ENCODE assay signal across 8 cellular contexts in genomic region chr7:112411186-112411795, GRCh38. TPM values are rescaled to one million over a fixed set of nuclear protein-coding genes. Genes with fewer than 3 reads are reported as not detected.
A peak's percentile ranks its signal among the peaks of the same experiment; 100 is the strongest.
DNase-seq lines count a peak whose midpoint lies in the region; ATAC-seq and TF ChIP-seq lines count a peak whose summit lies in the region.

No MANE protein-coding gene starts in this region.

- peaks cover 8% of the 10 kb centered on the region for H3K4me1 Mint-ChIP-seq in activated CD4-positive, alpha-beta T cell treated with anti-CD3 and anti-CD28 coated beads for 36 hours

- peaks cover 11% of the 10 kb centered on the region for H3K27me3 Mint-ChIP-seq in activated CD4-positive, alpha-beta T cell treated with anti-CD3 and anti-CD28 coated beads for 36 hours

- H3K4me2 ChIP-seq in SK-N-SH: no peak overlapping the region; the same call in 1 of the 2 replicates
- H3K4me2 ChIP-seq in smooth muscle cell: no peak overlapping the region

- H3K27ac Mint-ChIP-seq in activated CD4-positive, alpha-beta T cell treated with anti-CD3 and anti-CD28 coated beads for 36 hours: no peak overlapping the region

- no peaks in the 10 kb centered on the region for H3K9me2 ChIP-seq in SK-N-SH

- 49% methylated on average over 7 of the region's 7 CpGs for WGBS in SK-N-SH (ENCODE audit: low lambda C conversion rate)
- 72% methylated on average over 7 of the region's 7 CpGs for WGBS in smooth muscle cell (ENCODE audit: low lambda C conversion rate)

- no peaks in the 10 kb centered on the region for H3K9me3 ChIP-seq in SK-N-SH
- H3K9me3 ChIP-seq in cardiac muscle cell (ENCODE audit: low read depth): no peaks in the 10 kb centered on the region
- no peaks in the 10 kb centered on the region for H3K9me3 ChIP-seq in smooth muscle cell (replicated peaks; ENCODE audit: low read depth)

- H3K9ac ChIP-seq in SK-N-SH: no peak overlapping the region
- H3K9ac ChIP-seq in smooth muscle cell (ENCODE audit: low read depth): no peak overlapping the region

- CTCF ChIA-PET in activated CD4-positive, alpha-beta T cell treated with anti-CD3 and anti-CD28 coated beads for 36 hours (lab: Charles Lee): no interaction called here
- CTCF ChIA-PET in SK-N-SH (lab: Yijun Ruan, JAX): interaction anchor here (0.6 to 5.1 kb wide), 25 partner anchors 9 to 670 kb away, joined by 3 to 51 read pairs (median 4); no protein-coding TSS in a partner anchor

- TF ChIP-seq CTCF in SK-N-SH (IDR thresholded peaks at IDR 0.05) (peak; percentile 80), cardiac muscle cell (IDR thresholded peaks at IDR 0.05; ENCODE audit: low read depth, low read length) (peak; percentile 74), smooth muscle cell (IDR thresholded peaks at IDR 0.05; ENCODE audit: borderline replicate concordance, insufficient read depth, poor library complexity, severe bottlenecking) (peak; percentile 42)

- TF ChIP-seq EP300 in SK-N-SH (IDR thresholded peaks at IDR 0.05; ENCODE audit: borderline replicate concordance in 1 of 2, low read depth in 1 of 2, low read length in 1 of 2): no peak

- H3K4me1 ChIP-seq in SK-N-SH (ENCODE audit: control insufficient read depth in 1 of 2, insufficient read depth in 2 of 2, low read depth in 1 of 2, low read length in 1 of 2) (peaks cover 0 to 11% of the 10 kb centered on the region in 2 experiments; a peak in 2 of 4 replicates), cardiac muscle cell (ENCODE audit: low read depth) (no peaks in the 10 kb centered on the region), smooth muscle cell (ENCODE audit: low read depth) (no peaks in the 10 kb centered on the region)

- POLR2A ChIA-PET in activated CD4-positive, alpha-beta T cell treated with anti-CD3 and anti-CD28 coated beads for 36 hours (lab: Charles Lee): no interaction called here
- POLR2A ChIA-PET in SK-N-SH (lab: Yijun Ruan, JAX): no interaction called here

- peak; percentile 97 for TF ChIP-seq RAD21 in SK-N-SH (IDR thresholded peaks at IDR 0.05; ENCODE audit: low read length)

- H3K27me3 ChIP-seq in SK-N-SH (ENCODE audit: insufficient read depth) (no peaks in the 10 kb centered on the region), cardiac muscle cell (peaks cover 43% of the 10 kb centered on the region), smooth muscle cell (ENCODE audit: low read depth) (peaks cover 7% of the 10 kb centered on the region)

- intact Hi-C loops in activated CD4-positive, alpha-beta T cell treated with anti-CD3 and anti-CD28 coated beads for 36 hours (cut with DNase I, micrococcal nuclease): loop anchor here (2.0 to 5.0 kb wide), 2 partner anchors 658 to 659 kb away; no protein-coding TSS in a partner anchor

- H3K4me3 Mint-ChIP-seq in activated CD4-positive, alpha-beta T cell treated with anti-CD3 and anti-CD28 coated beads for 36 hours: no peak overlapping the region

- H3F3A ChIP-seq in SK-N-SH (replicated peaks; ENCODE audit: insufficient read depth) (no peaks in the 10 kb centered on the region), smooth muscle cell (ENCODE audit: low read depth) (no peaks in the 10 kb centered on the region)

- H3K79me2 ChIP-seq in SK-N-SH (ENCODE audit: insufficient read depth) (no peaks in the 10 kb centered on the region), smooth muscle cell (ENCODE audit: low read depth) (no peaks in the 10 kb centered on the region)

- no peaks in the 10 kb centered on the region for H3K36me3 ChIP-seq in SK-N-SH (replicated peaks in 1 of 2; ENCODE audit: control insufficient read depth in 1 of 2, insufficient read depth in 2 of 2, low read length in 1 of 2)
- H3K36me3 ChIP-seq in cardiac muscle cell: no peaks in the 10 kb centered on the region
- no peaks in the 10 kb centered on the region for H3K36me3 ChIP-seq in smooth muscle cell (ENCODE audit: low read depth)

- H3K4me3 ChIP-seq in SK-N-SH (ENCODE audit: low read depth in 2 of 2, low read length in 1 of 2): no peak overlapping the region
- H3K4me3 ChIP-seq in cardiac muscle cell: no peak overlapping the region
- no peak overlapping the region for H3K4me3 ChIP-seq in smooth muscle cell

- H3K27ac ChIP-seq in SK-N-SH (ENCODE audit: low read depth in 2 of 2, low read length in 1 of 2) (no peak overlapping the region; a peak in 1 of 4 replicates), cardiac muscle cell (no peak overlapping the region), smooth muscle cell (ENCODE audit: low read depth) (no peak overlapping the region)

- no peaks in the 10 kb centered on the region for H3K9me3 Mint-ChIP-seq in activated CD4-positive, alpha-beta T cell treated with anti-CD3 and anti-CD28 coated beads for 36 hours (ENCODE audit: low read depth)

- H3K36me3 Mint-ChIP-seq in activated CD4-positive, alpha-beta T cell treated with anti-CD3 and anti-CD28 coated beads for 36 hours (ENCODE audit: low read depth): no peaks in the 10 kb centered on the region

- ATAC-seq in activated CD4-positive, alpha-beta T cell treated with anti-CD3 and anti-CD28 coated beads for 36 hours: no peak
- no peak for ATAC-seq in HG03045 (IDR thresholded peaks at IDR 0.05; ENCODE audit: unreplicated experiment)
- no peak for ATAC-seq in GM21360 (IDR thresholded peaks at IDR 0.05; ENCODE audit: unreplicated experiment)

- no peak overlapping the region for H2AFZ ChIP-seq in SK-N-SH (ENCODE audit: low read depth)
- no peak overlapping the region for H2AFZ ChIP-seq in smooth muscle cell (ENCODE audit: low read depth)

- DNase-seq in activated CD4-positive, alpha-beta T cell treated with anti-CD3 and anti-CD28 coated beads for 36 hours: peak; percentile 20
- no peak for DNase-seq in activated CD4-positive, alpha-beta T cell treated with anti-CD3 and anti-CD28 coated beads, Interleukin-2, amount 50 U/mL, for 4 hours
- DNase-seq in SK-N-SH (peak; percentile 64), cardiac muscle cell (ENCODE audit: low read depth in 1 of 2, low spot score in 1 of 2) (peak; percentile 25 to 66), smooth muscle cell (lab: John Stamatoyannopoulos, UW; ENCODE audit: unreplicated experiment) (no peak)
- no peak for DNase-seq in stimulated activated naive CD4-positive, alpha-beta T cell treated with Interleukin-2 at 50 U/mL for 16 hours (lab: John Stamatoyannopoulos, UW)

- H4K20me1 ChIP-seq in SK-N-SH (ENCODE audit: insufficient read depth) (no peaks in the 10 kb centered on the region), smooth muscle cell (ENCODE audit: low read depth) (no peaks in the 10 kb centered on the region)

TF ChIP-seq in SK-N-SH, 30 proteins besides CTCF, POLR2A, EP300 and RAD21:
- TF ChIP-seq MEF2A (IDR thresholded peaks at IDR 0.05; ENCODE audit: borderline replicate concordance, low read depth): no peak
- no peak for TF ChIP-seq FOXJ3 (CRISPR knock-in tag; IDR thresholded peaks at IDR 0.05)
- TF ChIP-seq RFX5 (IDR thresholded peaks at IDR 0.05; ENCODE audit: low read length): no peak
- TF ChIP-seq FOXM1 (IDR thresholded peaks at IDR 0.05; ENCODE audit: low read depth): no peak
- no peak for TF ChIP-seq ZBTB33 (IDR thresholded peaks at IDR 0.05; ENCODE audit: borderline replicate concordance, low read depth)
- TF ChIP-seq PBX3 (IDR thresholded peaks at IDR 0.05): 0 out of 2 replicates have a peak, but pooled peaks have one; percentile 10
- peak; percentile 79 for TF ChIP-seq SMC3 (IDR thresholded peaks at IDR 0.05; ENCODE audit: low read depth, low read length)
- peak; percentile 14; the same call in 1 of the 2 replicates for TF ChIP-seq NFIC (IDR thresholded peaks at IDR 0.05; ENCODE audit: borderline replicate concordance)
- 0 out of 2 replicates have a peak, but pooled peaks have one; percentile 24 for TF ChIP-seq MXI1 (IDR thresholded peaks at IDR 0.05; ENCODE audit: low read depth, low read length)
- no peak for TF ChIP-seq USF1 (IDR thresholded peaks at IDR 0.05; ENCODE audit: borderline replicate concordance, low read depth)
TF ChIP-seq in SK-N-SH: peak in this region for 4.

RNA-seq across cellular contexts. Expression of gene IFRD1, which starts 39.0 kb away (rescaled TPM):
- 10 to 100 TPM; 40.3 to 48.9 TPM for total RNA-seq in activated CD4-positive, alpha-beta T cell treated with anti-CD3 and anti-CD28 coated beads for 36 hours
- polyA plus RNA-seq in SK-N-SH (2012; rRNA removed) (31.0 and 39.7 TPM in 2 replicates), cardiac muscle cell (30.8 and 46.2 TPM in 2 replicates), smooth muscle cell (70.5 and 82.9 TPM in 2 replicates)
- polyA plus RNA-seq in SK-N-SH (2012; cell fraction: cytosol; rRNA removed): 33.1 and 38.6 TPM in 2 replicates
- 49.1 and 103 TPM in 2 replicates for polyA plus RNA-seq in SK-N-SH (2012; cell fraction: nucleus; rRNA removed)
- total RNA-seq in cardiac muscle cell (22.9 and 43.3 TPM in 2 replicates), smooth muscle cell (150 and 155 TPM in 2 replicates)

Comparison
In these comparisons a context has a peak if more than half of its experiments do, and no peak if none do; other contexts are left out.
1. DNase-seq: peak in activated CD4-positive, alpha-beta T cell treated with anti-CD3 and anti-CD28 coated beads for 36 hours (single experiment), SK-N-SH (single experiment) and cardiac muscle cell (2 of 2); none in activated CD4-positive, alpha-beta T cell treated with anti-CD3 and anti-CD28 coated beads, Interleukin-2, amount 50 U/mL, for 4 hours (0 of 2), smooth muscle cell (single experiment) and stimulated activated naive CD4-positive, alpha-beta T cell treated with Interleukin-2 at 50 U/mL for 16 hours (single experiment).
2. Peak in every context shown above with its lines, with median percentiles within 50 percentile points of each other: CTCF ChIP-seq.